15 cellular contexts compared by ENCODE assay signal in genomic region chr2:105394951-105395611, GRCh38. TPM values are rescaled to one million over a fixed set of nuclear protein-coding genes. Genes with fewer than 3 reads are reported as not detected.
DNase-seq lines count a peak whose midpoint lies in the region; ATAC-seq and TF ChIP-seq lines count a peak whose summit lies in the region.
"Had no signal": no experiment of that assay in that cellular context is flagged by ENCODE, and none has a peak within 500 bp of the region (broad histone marks: within the 10 kb centered on the region; RNA-seq: fewer than 3 reads in every experiment).

No MANE protein-coding gene starts in this region.

- DNase-seq in PC-9 (no peak), MCF 10A (ENCODE audit: unreplicated experiment) (no peak), left ventricle myocardium superior (no peak), omental fat pad (ENCODE audit: low spot score) (no peak), lower lobe of right lung (no peak)
- DNase-seq: COR-L47, glutamatergic neuron, left colon, NCI-H1436 treated with DMSO at 0.1 percent for 48 hours, NCI-H524, spleen had no signal

- no peaks in the 10 kb centered on the region for H3K9me3 Mint-ChIP-seq in MCF 10A (ENCODE audit: unreplicated experiment)
- H3K9me3 Mint-ChIP-seq: activated naive CD4-positive, alpha-beta T cell treated with anti-CD3 and anti-CD28 coated beads, Interleukin-2, amount 50 U/mL, for 72 hours; natural killer cell treated with Interleukin-12 subunit alpha and Interleukin-12 subunit beta and Interleukin-15 and Interleukin-18, amount 100 ng/mL, for 72 hours had no signal

- no peaks in the 10 kb centered on the region for H3K9me2 ChIP-seq in PC-9 (ENCODE audit: insufficient read depth)

- CTCF ChIA-PET in PC-9 (lab: Charles Lee) (no interaction called here), MCF 10A (lab: Yijun Ruan, JAX) (interaction anchor here (0.6 to 3.1 kb wide), 4 partner anchors 9 to 131 kb away, joined by 3 to 14 read pairs (median 6); no protein-coding TSS in a partner anchor)

- ATAC-seq in left ventricle myocardium superior (peak; percentile 0), GM18870 (IDR thresholded peaks at IDR 0.05; ENCODE audit: unreplicated experiment) (no peak), omental fat pad (ENCODE audit: low FRiP score) (no peak), lower lobe of right lung (no peak)
- ATAC-seq: activated naive CD4-positive, alpha-beta T cell treated with anti-CD3 and anti-CD28 coated beads, Interleukin-2, amount 50 U/mL, for 72 hours; natural killer cell treated with Interleukin-12 subunit alpha and Interleukin-12 subunit beta and Interleukin-15 and Interleukin-18, amount 100 ng/mL, for 72 hours had no signal

- H3K27ac Mint-ChIP-seq in MCF 10A (ENCODE audit: low read depth, unreplicated experiment), result peak overlapping the region; percentile 91
- H3K27ac Mint-ChIP-seq: natural killer cell treated with Interleukin-12 subunit alpha and Interleukin-12 subunit beta and Interleukin-15 and Interleukin-18, amount 100 ng/mL, for 72 hours had no signal

- H3K27ac ChIP-seq in PC-9 (peak overlapping the region; percentile 88), skeletal muscle tissue (ENCODE audit: low read depth, low read length) (peak overlapping the region; percentile 95), lower lobe of right lung (no peak overlapping the region)
- H3K27ac ChIP-seq: spleen had no signal

- H3K9me3 ChIP-seq in PC-9 (ENCODE audit: insufficient read depth, low read depth) (no peaks in the 10 kb centered on the region), skeletal muscle tissue (ENCODE audit: control insufficient read depth in 3 of 3, low read length in 3 of 3) (no peaks in the 10 kb centered on the region), lower lobe of right lung (no peaks in the 10 kb centered on the region)
- H3K9me3 ChIP-seq: spleen had no signal

- BruUV-seq in PC-9 (replicated peaks; lab: Mats Ljungman, UMichigan) (no TSS peak), MCF 10A (replicated peaks; lab: Mats Ljungman, UMichigan) (no TSS peak)

- intact Hi-C loops in PC-9 (cut with micrococcal nuclease; ENCODE audit: unreplicated experiment), result no loop called here
- intact Hi-C loops in MCF 10A (cut with micrococcal nuclease), result loop anchor here (5.0 kb wide), 2 partner anchors 38 to 117 kb away; no protein-coding TSS in a partner anchor
- intact Hi-C loops in left ventricle myocardium superior (cut with micrococcal nuclease), result no loop called here
- intact Hi-C loops in lower lobe of right lung (cut with DNase I), result no loop called here

- peaks cover 20% of the 10 kb centered on the region for H4K20me1 ChIP-seq in PC-9 (ENCODE audit: insufficient read depth)

- H3K4me3 ChIP-seq in PC-9, result peak overlapping the region; percentile 52; the same call in 1 of the 2 replicates
- H3K4me3 ChIP-seq in skeletal muscle tissue (ENCODE audit: low read length in 3 of 3), result peak overlapping the region in 2 of 3 donors; percentile 40 to 66
- H3K4me3 ChIP-seq in lower lobe of right lung, result no peak overlapping the region
- H3K4me3 ChIP-seq: spleen had no signal

- peaks cover 93% of the 10 kb centered on the region for H3K79me2 ChIP-seq in PC-9 (ENCODE audit: low read depth)

- peaks cover 68% of the 10 kb centered on the region for H3F3A ChIP-seq in PC-9 (ENCODE audit: insufficient read depth, low read depth)

- H3K27me3 Mint-ChIP-seq in MCF 10A (ENCODE audit: insufficient read depth, unreplicated experiment), result no peaks in the 10 kb centered on the region

- H3K36me3 ChIP-seq in PC-9 (ENCODE audit: low read depth) (peaks cover 36% of the 10 kb centered on the region), skeletal muscle tissue (ENCODE audit: control insufficient read depth in 3 of 3, insufficient read depth in 3 of 3, low read length in 3 of 3) (peaks cover 0 to 11% (median 6%) of the 10 kb centered on the region in 3 donors), lower lobe of right lung (no peaks in the 10 kb centered on the region)
- H3K36me3 ChIP-seq: spleen had no signal

- H3K27me3 ChIP-seq in PC-9 (ENCODE audit: insufficient read depth, low read depth), result no peaks in the 10 kb centered on the region
- H3K27me3 ChIP-seq in skeletal muscle tissue (ENCODE audit: control insufficient read depth in 3 of 3, insufficient read depth in 3 of 3, low read length in 3 of 3), result no peaks in the 10 kb centered on the region
- peaks cover 30% of the 10 kb centered on the region for H3K27me3 ChIP-seq in lower lobe of right lung (ENCODE audit: low read depth)

- H3K4me3 Mint-ChIP-seq in MCF 10A (ENCODE audit: unreplicated experiment), result peak overlapping the region; percentile 87
- H3K4me3 Mint-ChIP-seq: natural killer cell treated with Interleukin-12 subunit alpha and Interleukin-12 subunit beta and Interleukin-15 and Interleukin-18, amount 100 ng/mL, for 72 hours had no signal

- peaks cover 33% of the 10 kb centered on the region for H3K36me3 Mint-ChIP-seq in MCF 10A (ENCODE audit: insufficient read depth, unreplicated experiment)
- H3K36me3 Mint-ChIP-seq: activated naive CD4-positive, alpha-beta T cell treated with anti-CD3 and anti-CD28 coated beads, Interleukin-2, amount 50 U/mL, for 72 hours; natural killer cell treated with Interleukin-12 subunit alpha and Interleukin-12 subunit beta and Interleukin-15 and Interleukin-18, amount 100 ng/mL, for 72 hours had no signal

- no peak overlapping the region for H2AFZ ChIP-seq in PC-9

- TF ChIP-seq CTCF in PC-9 (conservative IDR thresholded peaks at IDR 0.05), result no peak
- no peak for TF ChIP-seq CTCF in MCF 10A (IDR thresholded peaks at IDR 0.05; ENCODE audit: unreplicated experiment)
- no peak for TF ChIP-seq CTCF in omental fat pad (IDR thresholded peaks at IDR 0.05)
- TF ChIP-seq CTCF in lower lobe of right lung (IDR thresholded peaks at IDR 0.05), result no peak

- POLR2A ChIA-PET in PC-9 (lab: Charles Lee; ENCODE audit: unreplicated experiment) (interaction anchor here (0.7 to 1.4 kb wide), 2 partner anchors 9 to 60 kb away, joined by 4 to 12 read pairs; no protein-coding TSS in a partner anchor), MCF 10A (lab: Yijun Ruan, JAX) (interaction anchor here (0.9 to 8.4 kb wide), 6 partner anchors 9 to 126 kb away, joined by 3 to 119 read pairs (median 18); partner anchors contain the start of gene C2orf49)

- H3K4me1 ChIP-seq in PC-9 (replicated peaks; ENCODE audit: insufficient read depth) (peaks cover 74% of the 10 kb centered on the region), skeletal muscle tissue (ENCODE audit: control insufficient read depth in 3 of 3, insufficient read depth in 3 of 3, low read length in 3 of 3) (peaks cover 42 to 69% (median 44%) of the 10 kb centered on the region in 3 donors), lower lobe of right lung (peaks cover 4% of the 10 kb centered on the region)

- H3K4me2 ChIP-seq in PC-9, result peak overlapping the region; percentile 100

- peaks cover 49% of the 10 kb centered on the region for H3K4me1 Mint-ChIP-seq in MCF 10A (ENCODE audit: insufficient read depth, unreplicated experiment)

- H3K9ac ChIP-seq in skeletal muscle tissue (ENCODE audit: low read depth in 1 of 3, low read length in 3 of 3), result no peak overlapping the region

RNA-seq across cellular contexts. Expression of gene FHL2, which starts 3.8 kb away (rescaled TPM):
- total RNA-seq in PC-9 (2021), result 109 and 117 TPM in 2 replicates
- 77.3 and 93.2 TPM in 2 replicates for total RNA-seq in MCF 10A (2022)
- 1,772 TPM for total RNA-seq in left ventricle myocardium superior
- total RNA-seq in skeletal muscle tissue, result 66.3 TPM
- total RNA-seq in omental fat pad, result 10 to 100 TPM; 23.3 to 88.3 (median 33.6) TPM
- 5.5 TPM for total RNA-seq in lower lobe of right lung

RNA-seq across cellular contexts. Expression of gene C2orf49, which starts 57.7 kb away (rescaled TPM):
- total RNA-seq in PC-9 (2021) (16.2 and 19.8 TPM in 2 replicates), MCF 10A (2022) (24.2 and 24.5 TPM in 2 replicates), left ventricle myocardium superior (18.6 TPM), skeletal muscle tissue (13.0 TPM), omental fat pad (10 to 100 TPM; 14.3 to 18.3 (median 15.9) TPM), lower lobe of right lung (18.3 TPM)

Comparison
In these comparisons a context has a peak if more than half of its experiments do, and no peak if none do; other contexts are left out.
1. RNA of gene FHL2, which starts 3.8 kb away (total RNA-seq): 1,772 TPM in left ventricle myocardium superior (single experiment); 109 to 117 TPM in PC-9, 77.3 to 93.2 TPM in MCF 10A, 66.3 TPM in skeletal muscle tissue (single experiment), 23.3 to 88.3 TPM in omental fat pad and 5.5 TPM in lower lobe of right lung (single experiment); every median in the first group is over 10 times any median in the second.